ENCODE assay signal across 8 cellular contexts in the genomic region with DNA sequence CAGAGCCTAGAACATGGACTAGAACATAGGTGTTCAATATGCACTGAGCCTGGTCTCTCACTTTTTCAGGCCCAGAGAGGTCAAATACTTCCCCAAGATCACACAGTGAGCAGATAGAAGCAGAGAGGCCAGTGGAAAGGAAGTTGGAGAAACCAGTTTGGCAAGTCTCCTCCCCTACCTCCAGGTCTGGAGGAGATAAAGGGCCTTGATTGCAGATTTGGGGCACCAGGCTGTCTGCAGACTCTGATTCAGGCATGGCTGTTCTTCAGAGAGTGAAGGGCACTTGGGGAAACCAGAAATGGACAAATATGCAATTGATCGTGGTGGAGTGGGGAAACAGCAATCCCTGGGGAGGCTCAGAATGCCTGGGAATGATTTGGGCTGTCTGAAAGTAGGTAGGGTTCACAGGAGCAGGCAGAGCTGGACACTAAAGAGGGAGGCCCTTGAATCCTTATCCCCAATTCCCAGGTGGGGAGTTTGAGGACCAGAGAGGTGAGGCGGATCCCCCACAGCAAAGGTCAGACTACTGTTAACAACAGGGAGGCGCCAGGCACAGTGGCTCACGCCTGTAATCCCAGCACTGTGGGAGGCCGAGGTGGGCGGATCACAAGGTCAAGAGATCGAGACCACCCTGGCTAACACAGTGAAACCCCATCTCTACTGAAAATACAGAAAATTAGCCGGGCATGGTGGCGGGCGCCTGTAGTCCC. TPM values are rescaled to one million over a fixed set of nuclear protein-coding genes. Genes with fewer than 3 reads are reported as not detected.
A peak's percentile ranks its signal among the peaks of the same experiment; 100 is the strongest.
DNase-seq lines count a peak whose midpoint lies in the region; ATAC-seq and TF ChIP-seq lines count a peak whose summit lies in the region.

No MANE protein-coding gene starts in this region.

- WGBS in psoas muscle, 3 donors = 80 to 87% (median 83%) methylated on average over 10 of the region's 10 CpGs

- H3K9ac ChIP-seq in DND-41 (ENCODE audit: low read depth, low read length) (peak overlapping the region; percentile 95; the same call in 1 of the 2 replicates), PC-3 (ENCODE audit: low read length) (no peak overlapping the region)

- H3K36me3 ChIP-seq in DND-41 (ENCODE audit: insufficient read depth, low read length) = peaks cover 43% of the 10 kb centered on the region
- peaks cover 19% of the 10 kb centered on the region for H3K36me3 ChIP-seq in PC-3 (ENCODE audit: low read depth, low read length)
- H3K36me3 ChIP-seq in psoas muscle (ENCODE audit: insufficient read depth in 1 of 2, low read depth in 1 of 2) = peaks cover 0 to 14% of the 10 kb centered on the region in 2 donors

- peaks cover 74% of the 10 kb centered on the region for H3K4me1 ChIP-seq in DND-41 (ENCODE audit: insufficient read depth, low read length)
- H3K4me1 ChIP-seq in PC-3 (ENCODE audit: insufficient read depth, low read length) = peaks cover 62% of the 10 kb centered on the region
- H3K4me1 ChIP-seq in psoas muscle = peaks cover 59% of the 10 kb centered on the region

- intact Hi-C loops in PC-3 (cut with micrococcal nuclease) = loop anchor here (1.0 kb wide), 1 partner anchor 30 kb away; no protein-coding TSS in a partner anchor
- intact Hi-C loops in psoas muscle (cut with DNase I) = loop anchor here in 1 of 2 donors (5.0 kb wide), 1 partner anchor 34 kb away; no protein-coding TSS in a partner anchor

- H3K4me2 ChIP-seq in DND-41 (ENCODE audit: insufficient read depth, low read length) (peak overlapping the region; percentile 94), PC-3 (ENCODE audit: low read length) (peak overlapping the region; percentile 96)

- H3K9me2 ChIP-seq in PC-3 (replicated peaks; ENCODE audit: low read length) = no peaks in the 10 kb centered on the region

- TF ChIP-seq CTCF in DND-41 (IDR thresholded peaks at IDR 0.05; ENCODE audit: borderline replicate concordance, extremely low read depth, low read length, poor library complexity, severe bottlenecking) (no peak), PC-3 (conservative IDR thresholded peaks at IDR 0.05; ENCODE audit: low read depth, low read length) (no peak), psoas muscle (IDR thresholded peaks at IDR 0.05) (no peak)

- no peaks in the 10 kb centered on the region for H3K9me3 ChIP-seq in DND-41 (ENCODE audit: insufficient read depth, low read length, severe bottlenecking)
- no peaks in the 10 kb centered on the region for H3K9me3 ChIP-seq in PC-3 (ENCODE audit: low read length)
- no peaks in the 10 kb centered on the region for H3K9me3 ChIP-seq in psoas muscle

- H3F3A ChIP-seq in PC-3 (ENCODE audit: low read length, unreplicated experiment) = no peaks in the 10 kb centered on the region

- POLR2A ChIA-PET in PC-3 (lab: Charles Lee; ENCODE audit: unreplicated experiment) = no interaction called here

- H4K20me1 ChIP-seq in DND-41 (ENCODE audit: insufficient read depth, low read length) (peaks cover 16% of the 10 kb centered on the region; the same call in 1 of the 2 replicates), PC-3 (ENCODE audit: low read length) (no peaks in the 10 kb centered on the region)

- H3K79me2 ChIP-seq in DND-41 (ENCODE audit: insufficient read depth, low read length) (peaks cover 77% of the 10 kb centered on the region), PC-3 (ENCODE audit: low read length) (peaks cover 73% of the 10 kb centered on the region)

- peak overlapping the region in 1 of 2 experiments; percentile 27; a peak in 2 of 4 replicates for H3K4me3 ChIP-seq in DND-41 (ENCODE audit: low read depth in 1 of 2, low read length in 2 of 2)
- peak overlapping the region; percentile 76 for H3K4me3 ChIP-seq in PC-3 (ENCODE audit: low read length)
- peak overlapping the region; percentile 97 for H3K4me3 ChIP-seq in psoas muscle

- H2AFZ ChIP-seq in DND-41 (ENCODE audit: low read depth, low read length) = no peak overlapping the region
- H2AFZ ChIP-seq in PC-3 (ENCODE audit: low read length) = no peak overlapping the region

- H3K27ac ChIP-seq in DND-41 (ENCODE audit: low read length) (peak overlapping the region; percentile 2; the same call in 1 of the 2 replicates), PC-3 (ENCODE audit: low read length) (peak overlapping the region; percentile 25), epithelial cell of prostate (peak overlapping the region; percentile 99), psoas muscle (peak overlapping the region; percentile 96)

- no peak for DNase-seq in DND-41
- DNase-seq in PC-3 = peak; percentile 85
- no peak for DNase-seq in epithelial cell of prostate (ENCODE audit: low read depth, low spot score)
- no peak for DNase-seq in psoas muscle
- no peak for DNase-seq in stimulated activated CD8-positive, alpha-beta memory T cell treated with anti-CD3 and anti-CD28 coated beads, Interleukin-4, amount 100 ng/mL, for 48 hours
- DNase-seq in NCI-H2107 (lab: John Stamatoyannopoulos, UW) = no peak
- DNase-seq in amniotic stem cell (lab: John Stamatoyannopoulos, UW) = no peak

- CTCF ChIA-PET in PC-3 (lab: Charles Lee) = interaction anchor here (0.6 to 1.0 kb wide), 3 partner anchors 29 to 643 kb away, joined by 3 read pairs; no protein-coding TSS in a partner anchor

- BruUV-seq in PC-3 (replicated peaks; lab: Mats Ljungman, UMichigan) = TSS peak; percentile 8

- no peak for ATAC-seq in DND-41 (ENCODE audit: insufficient read depth, low read depth)
- no peak for ATAC-seq in PC-3
- no peak for ATAC-seq in psoas muscle
- ATAC-seq in HG03469 (IDR thresholded peaks at IDR 0.05; ENCODE audit: unreplicated experiment) = no peak

- H3K27me3 ChIP-seq in DND-41 (ENCODE audit: insufficient read depth, low read length, poor library complexity) (no peaks in the 10 kb centered on the region), PC-3 (ENCODE audit: low read length) (no peaks in the 10 kb centered on the region), psoas muscle (ENCODE audit: insufficient read depth in 3 of 3, low read length in 2 of 3) (no peaks in the 10 kb centered on the region)

RNA-seq across cellular contexts. Expression of gene PEDS1, which starts 2.3 kb away (rescaled TPM):
- total RNA-seq in PC-3 (2014; rRNA removed) = 53.8 and 59.1 TPM in 2 replicates
- 10 to 100 TPM; 17.5 to 59.2 (median 35.0) TPM for total RNA-seq in psoas muscle
- polyA plus RNA-seq in psoas muscle = 10 to 100 TPM; 23.8 to 55.1 (median 49.2) TPM

RNA-seq across cellular contexts. Expression of gene UBE2V1, which starts 38.2 kb away (rescaled TPM):
- total RNA-seq in PC-3 (2014; rRNA removed) = 118 and 119 TPM in 2 replicates
- total RNA-seq in psoas muscle = 10 to 100 TPM; 45.2 to 78.1 (median 57.5) TPM
- 100 to 1,000 TPM in 2 of 3 donors, 10 to 100 TPM in 1; 57.1 to 165 (median 103) TPM for polyA plus RNA-seq in psoas muscle

RNA-seq across cellular contexts. Expression of gene CEBPB, which starts 39.4 kb away (rescaled TPM):
- 103 and 122 TPM in 2 replicates for total RNA-seq in PC-3 (2014; rRNA removed)
- 100 to 1,000 TPM; 144 to 445 (median 283) TPM for total RNA-seq in psoas muscle
- 100 to 1,000 TPM in 1 of 3 donors, 10 to 100 TPM in 2; 38.7 to 125 (median 83.2) TPM for polyA plus RNA-seq in psoas muscle

Comparison
In these comparisons a context has a peak if more than half of its experiments do, and no peak if none do; other contexts are left out.
1. H3K27ac ChIP-seq: peak in every context shown above with its lines; median percentile 99 in epithelial cell of prostate; 96 in psoas muscle; 25 in PC-3; 2 in DND-41.